In genomic region chr16:18827890-18828289, GRCh38 we compare ENCODE assay signal across 20 cellular contexts. TPM values are rescaled to one million over a fixed set of nuclear protein-coding genes. Genes with fewer than 3 reads are reported as not detected.
DNase-seq lines count a peak whose midpoint lies in the region; ATAC-seq and TF ChIP-seq lines count a peak whose summit lies in the region.
"Had no signal": no experiment of that assay in that cellular context is flagged by ENCODE, and none has a peak within 500 bp of the region (broad histone marks: within the 10 kb centered on the region; RNA-seq: fewer than 3 reads in every experiment).

No MANE protein-coding gene starts in this region.

- peaks cover 52% of the 10 kb centered on the region for H3K36me3 ChIP-seq in endodermal cell (ENCODE audit: control insufficient read depth, insufficient read depth, low read length)

- H3K27me3 Mint-ChIP-seq in activated CD4-positive, alpha-beta T cell treated with anti-CD3 and anti-CD28 coated beads for 36 hours: no peaks in the 10 kb centered on the region
- H3K27me3 Mint-ChIP-seq in activated CD4-positive, alpha-beta T cell treated with anti-CD3 and anti-CD28 coated beads, Interleukin-2, amount 10 ng/mL, durations not matched to agents 24 days and 14 days: no peaks in the 10 kb centered on the region
- no peaks in the 10 kb centered on the region for H3K27me3 Mint-ChIP-seq in natural killer cell treated with Interleukin-12 subunit alpha and Interleukin-12 subunit beta and Interleukin-15 and Interleukin-18, amount 100 ng/mL, for 72 hours
- H3K27me3 Mint-ChIP-seq in natural killer cell (ENCODE audit: low read depth in 2 of 2): no peaks in the 10 kb centered on the region
- no peaks in the 10 kb centered on the region for H3K27me3 Mint-ChIP-seq in endodermal cell (ENCODE audit: insufficient read depth)

- peak overlapping the region; percentile 81 for H3K27ac Mint-ChIP-seq in activated CD4-positive, alpha-beta T cell treated with anti-CD3 and anti-CD28 coated beads for 36 hours
- no peak overlapping the region for H3K27ac Mint-ChIP-seq in activated CD4-positive, alpha-beta T cell treated with anti-CD3 and anti-CD28 coated beads, Interleukin-2, amount 10 ng/mL, durations not matched to agents 24 days and 14 days
- peak overlapping the region; percentile 15 to 31 for H3K27ac Mint-ChIP-seq in natural killer cell treated with Interleukin-12 subunit alpha and Interleukin-12 subunit beta and Interleukin-15 and Interleukin-18, amount 100 ng/mL, for 72 hours
- H3K27ac Mint-ChIP-seq in natural killer cell (peak overlapping the region in 1 of 2 donors; percentile 22), endodermal cell (peak overlapping the region; percentile 9)

- no peaks in the 10 kb centered on the region for H3K27me3 ChIP-seq in endodermal cell (ENCODE audit: control insufficient read depth, insufficient read depth, low read length, poor library complexity, severe bottlenecking)
- H3K27me3 ChIP-seq: BLaER1 treated with 17β-estradiol and CSF1 and Interleukin-3, amounts not matched to agents 10 nM and 100 nM had no signal

- TF ChIP-seq CTCF in natural killer cell (IDR thresholded peaks at IDR 0.05) (no peak), endodermal cell (conservative IDR thresholded peaks at IDR 0.05) (no peak)

- peaks cover 7% of the 10 kb centered on the region for H3K4me1 Mint-ChIP-seq in activated CD4-positive, alpha-beta T cell treated with anti-CD3 and anti-CD28 coated beads for 36 hours
- peaks cover 4% of the 10 kb centered on the region for H3K4me1 Mint-ChIP-seq in activated CD4-positive, alpha-beta T cell treated with anti-CD3 and anti-CD28 coated beads, Interleukin-2, amount 10 ng/mL, durations not matched to agents 24 days and 14 days
- peaks cover 4 to 5% of the 10 kb centered on the region in 2 donors for H3K4me1 Mint-ChIP-seq in natural killer cell treated with Interleukin-12 subunit alpha and Interleukin-12 subunit beta and Interleukin-15 and Interleukin-18, amount 100 ng/mL, for 72 hours (ENCODE audit: low read depth in 2 of 2)
- H3K4me1 Mint-ChIP-seq in natural killer cell (no peaks in the 10 kb centered on the region), endodermal cell (peaks cover 8% of the 10 kb centered on the region)

- peaks cover 28% of the 10 kb centered on the region for H3K36me3 Mint-ChIP-seq in activated CD4-positive, alpha-beta T cell treated with anti-CD3 and anti-CD28 coated beads for 36 hours (ENCODE audit: low read depth)
- H3K36me3 Mint-ChIP-seq in activated CD4-positive, alpha-beta T cell treated with anti-CD3 and anti-CD28 coated beads, Interleukin-2, amount 10 ng/mL, durations not matched to agents 24 days and 14 days (ENCODE audit: low read depth): peaks cover 40% of the 10 kb centered on the region
- peaks cover 15% of the 10 kb centered on the region for H3K36me3 Mint-ChIP-seq in natural killer cell treated with Interleukin-12 subunit alpha and Interleukin-12 subunit beta and Interleukin-15 and Interleukin-18, amount 100 ng/mL, for 72 hours
- H3K36me3 Mint-ChIP-seq in natural killer cell (peaks cover 10% of the 10 kb centered on the region), endodermal cell (ENCODE audit: low read depth) (peaks cover 46% of the 10 kb centered on the region)

- no peak overlapping the region for H3K27ac ChIP-seq in endodermal cell (ENCODE audit: low read depth, low read length)
- H3K27ac ChIP-seq: BLaER1 treated with 17β-estradiol and CSF1 and Interleukin-3, amounts not matched to agents 10 nM and 100 nM had no signal

- intact Hi-C loops in activated CD4-positive, alpha-beta T cell treated with anti-CD3 and anti-CD28 coated beads for 36 hours (cut with DNase I, micrococcal nuclease): no loop called here
- intact Hi-C loops in activated CD4-positive, alpha-beta T cell treated with anti-CD3 and anti-CD28 coated beads, Interleukin-2, amount 10 ng/mL, durations not matched to agents 24 days and 14 days (cut with micrococcal nuclease): no loop called here
- intact Hi-C loops in natural killer cell (cut with micrococcal nuclease): no loop called here

- H3K4me3 ChIP-seq in endodermal cell (ENCODE audit: low read length): no peak overlapping the region
- H3K4me3 ChIP-seq: BLaER1 treated with 17β-estradiol and CSF1 and Interleukin-3, amounts not matched to agents 10 nM and 100 nM had no signal

- H3K9ac ChIP-seq in endodermal cell (ENCODE audit: extremely low read depth, low read length, poor library complexity, severe bottlenecking): no peak overlapping the region
- H3K9ac ChIP-seq: BLaER1 treated with 17β-estradiol and CSF1 and Interleukin-3, amounts not matched to agents 10 nM and 100 nM had no signal

- H3K4me3 Mint-ChIP-seq in activated CD4-positive, alpha-beta T cell treated with anti-CD3 and anti-CD28 coated beads for 36 hours: no peak overlapping the region
- H3K4me3 Mint-ChIP-seq in activated CD4-positive, alpha-beta T cell treated with anti-CD3 and anti-CD28 coated beads, Interleukin-2, amount 10 ng/mL, durations not matched to agents 24 days and 14 days: no peak overlapping the region
- no peak overlapping the region for H3K4me3 Mint-ChIP-seq in natural killer cell treated with Interleukin-12 subunit alpha and Interleukin-12 subunit beta and Interleukin-15 and Interleukin-18, amount 100 ng/mL, for 72 hours
- H3K4me3 Mint-ChIP-seq in natural killer cell (no peak overlapping the region), endodermal cell (no peak overlapping the region)

- 85 to 94% methylated on average over 3 to 4 of the region's 4 CpGs for WGBS in endodermal cell (ENCODE audit: insufficient coverage in 1 of 2, insufficient read length in 1 of 2), 2 experiments

- POLR2A ChIA-PET in activated CD4-positive, alpha-beta T cell treated with anti-CD3 and anti-CD28 coated beads for 36 hours (lab: Charles Lee): interaction anchor here (0.6 to 1.3 kb wide), 2 partner anchors 11 to 19 kb away, joined by 3 to 4 read pairs; no protein-coding TSS in a partner anchor

- H3K4me1 ChIP-seq in endodermal cell (ENCODE audit: control insufficient read depth, insufficient read depth, low read length): peaks cover 5% of the 10 kb centered on the region
- H3K4me1 ChIP-seq: BLaER1 treated with 17β-estradiol and CSF1 and Interleukin-3, amounts not matched to agents 10 nM and 100 nM had no signal

- no peaks in the 10 kb centered on the region for H3K9me3 Mint-ChIP-seq in activated CD4-positive, alpha-beta T cell treated with anti-CD3 and anti-CD28 coated beads for 36 hours (ENCODE audit: low read depth)
- H3K9me3 Mint-ChIP-seq in activated CD4-positive, alpha-beta T cell treated with anti-CD3 and anti-CD28 coated beads, Interleukin-2, amount 10 ng/mL, durations not matched to agents 24 days and 14 days: no peaks in the 10 kb centered on the region
- no peaks in the 10 kb centered on the region for H3K9me3 Mint-ChIP-seq in natural killer cell treated with Interleukin-12 subunit alpha and Interleukin-12 subunit beta and Interleukin-15 and Interleukin-18, amount 100 ng/mL, for 72 hours
- no peaks in the 10 kb centered on the region for H3K9me3 Mint-ChIP-seq in natural killer cell
- H3K9me3 Mint-ChIP-seq in endodermal cell: no peaks in the 10 kb centered on the region

- peak; percentile 69 for ATAC-seq in activated CD4-positive, alpha-beta T cell treated with anti-CD3 and anti-CD28 coated beads for 36 hours
- no peak for ATAC-seq in natural killer cell treated with Interleukin-12 subunit alpha and Interleukin-12 subunit beta and Interleukin-15 and Interleukin-18, amount 100 ng/mL, for 72 hours
- ATAC-seq in natural killer cell (no peak), GM21515 (IDR thresholded peaks at IDR 0.05; ENCODE audit: unreplicated experiment) (no peak)

- DNase-seq in activated CD4-positive, alpha-beta T cell treated with anti-CD3 and anti-CD28 coated beads for 36 hours: peak; percentile 41
- no peak for DNase-seq in activated CD4-positive, alpha-beta T cell treated with anti-CD3 and anti-CD28 coated beads, Interleukin-2, amount 10 ng/mL, durations not matched to agents 24 days and 14 days
- no peak for DNase-seq in natural killer cell treated with Interleukin-12 subunit alpha and Interleukin-12 subunit beta and Interleukin-15 and Interleukin-18, amount 100 ng/mL, for 72 hours (ENCODE audit: low spot score)
- DNase-seq in natural killer cell (no peak), endodermal cell (no peak), NCI-H82 (lab: John Stamatoyannopoulos, UW) (no peak)
- DNase-seq in activated effector memory CD4-positive, alpha-beta T cell treated with anti-CD3 and anti-CD28 coated beads, Interleukin-2, amount 50 U/mL, for 16 hours: no peak
- DNase-seq: DND-41; GOT3; KBM-7; MV-4-11; NCI-H1417; NCI-H187 treated with DMSO at 0.1 percent for 48 hours; NCI-H2171; NCI-H446; NCI-H69; NK-92 treated with Interleukin-12 subunit alpha and Interleukin-12 subunit beta, amount 100 ng/mL, for 24 hours; RPMI8226 had no signal

- no peaks in the 10 kb centered on the region for H3K9me3 ChIP-seq in endodermal cell (ENCODE audit: control insufficient read depth, low read length)

- CTCF ChIA-PET in activated CD4-positive, alpha-beta T cell treated with anti-CD3 and anti-CD28 coated beads for 36 hours (lab: Charles Lee): interaction anchor here (0.6 to 1.1 kb wide), 2 partner anchors 12 to 102 kb away, joined by 4 read pairs; no protein-coding TSS in a partner anchor

RNA-seq across cellular contexts. Expression of gene ARL6IP1, which starts 26.5 kb away (rescaled TPM):
- total RNA-seq in activated CD4-positive, alpha-beta T cell treated with anti-CD3 and anti-CD28 coated beads for 36 hours: 100 to 1,000 TPM in 1 of 2 experiments, 10 to 100 TPM in 1; 92.0 to 102 TPM
- 97.2 and 98.5 TPM in 2 replicates for total RNA-seq in activated CD4-positive, alpha-beta T cell treated with anti-CD3 and anti-CD28 coated beads, Interleukin-2, amount 10 ng/mL, durations not matched to agents 24 days and 14 days
- 100 to 1,000 TPM; 113 to 149 TPM for total RNA-seq in natural killer cell treated with Interleukin-12 subunit alpha and Interleukin-12 subunit beta and Interleukin-15 and Interleukin-18, amount 100 ng/mL, for 72 hours
- total RNA-seq in natural killer cell: 100 to 1,000 TPM; 138 to 143 (median 140) TPM
- 100 to 1,000 TPM; 331 to 334 TPM for total RNA-seq in endodermal cell
- polyA plus RNA-seq in endodermal cell (2013, experiment 1 of 2): 381 TPM
- polyA plus RNA-seq in endodermal cell (2013, experiment 2 of 2): 388 TPM

RNA-seq across cellular contexts. Expression of gene RPS15A, which starts 37.8 kb away (rescaled TPM):
- total RNA-seq in activated CD4-positive, alpha-beta T cell treated with anti-CD3 and anti-CD28 coated beads for 36 hours: 1,000 to 10,000 TPM; 1,904 to 2,150 TPM
- total RNA-seq in activated CD4-positive, alpha-beta T cell treated with anti-CD3 and anti-CD28 coated beads, Interleukin-2, amount 10 ng/mL, durations not matched to agents 24 days and 14 days: 1,857 and 1,884 TPM in 2 replicates
- 1,000 to 10,000 TPM in 1 of 2 donors, 100 to 1,000 TPM in 1; 497 to 1,038 TPM for total RNA-seq in natural killer cell treated with Interleukin-12 subunit alpha and Interleukin-12 subunit beta and Interleukin-15 and Interleukin-18, amount 100 ng/mL, for 72 hours
- 1,000 to 10,000 TPM; 1,225 to 1,687 (median 1,635) TPM for total RNA-seq in natural killer cell
- 1,000 to 10,000 TPM; 1,367 to 1,664 TPM for total RNA-seq in endodermal cell
- polyA plus RNA-seq in endodermal cell (2013, experiment 1 of 2): 2,058 TPM
- polyA plus RNA-seq in endodermal cell (2013, experiment 2 of 2): 2,051 TPM
